2 cellular contexts compared by ENCODE assay signal in genomic region chr1:23905461-23906025, GRCh38.
TF ChIP-seq lines count a peak whose summit lies in the region.

No MANE protein-coding gene starts in this region.

TF ChIP-seq in GM12891, 5 proteins besides CTCF, POLR2A, EP300 and RAD21:
- TF ChIP-seq SPI1 (IDR thresholded peaks at IDR 0.05; ENCODE audit: low read depth, low read length): peak; percentile 28; the same call in 1 of the 2 replicates
- no peak for TF ChIP-seq POU2F2 (IDR thresholded peaks at IDR 0.05; ENCODE audit: low read depth, low read length)
- no peak for TF ChIP-seq POLR2AphosphoS5 (IDR thresholded peaks at IDR 0.05; ENCODE audit: low read depth, low read length)

TF ChIP-seq in K562, 482 proteins besides CTCF, POLR2A, EP300 and RAD21:
- TF ChIP-seq ELF1 (tag; IDR thresholded peaks at IDR 0.05) (0 out of 2 replicates have a peak, but pooled peaks have one; percentile 10), E2F6 (IDR thresholded peaks at IDR 0.05; ENCODE audit: borderline replicate concordance in 1 of 2, extremely low read depth in 1 of 2, insufficient read depth in 1 of 2, insufficient read length in 1 of 2, low read depth in 1 of 2, low read length in 1 of 2, poor library complexity in 1 of 2, severe bottlenecking in 1 of 2) (no peak)
